Comparison of ENCODE assay signal across 8 cellular contexts in the genomic region with DNA sequence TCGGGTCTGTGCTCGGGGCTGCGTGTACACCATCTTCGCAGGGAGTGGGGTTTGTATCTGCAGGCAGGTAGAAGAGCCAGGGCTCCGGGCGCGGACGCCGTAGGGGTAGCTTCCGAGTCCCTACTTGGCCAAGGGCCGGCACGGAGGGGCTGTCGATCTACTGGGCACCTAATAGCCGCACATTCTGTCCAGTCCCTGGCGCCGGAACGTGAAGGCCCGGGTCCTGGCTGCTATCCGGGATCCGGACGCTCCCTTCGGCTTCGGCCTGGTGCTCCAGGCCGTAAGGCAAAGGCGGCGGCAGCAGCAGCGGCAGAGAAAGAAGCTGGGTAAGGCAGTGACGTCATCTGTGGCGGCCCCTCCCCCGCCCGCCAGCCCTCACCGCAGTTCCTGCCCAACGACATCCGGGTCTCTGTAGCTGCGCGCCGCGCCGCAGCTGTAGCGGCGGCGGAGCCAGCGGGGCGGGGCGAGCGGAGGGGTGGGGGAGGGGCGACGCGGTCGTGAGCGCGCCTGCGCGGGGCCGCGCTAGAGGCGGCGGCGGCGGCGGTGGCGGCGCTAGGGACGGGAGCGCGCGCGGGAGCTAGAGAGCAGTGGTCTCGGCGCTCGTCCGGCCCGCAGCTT. TPM values are rescaled to one million over a fixed set of nuclear protein-coding genes. Genes with fewer than 3 reads are reported as not detected.
DNase-seq lines count a peak whose midpoint lies in the region; ATAC-seq and TF ChIP-seq lines count a peak whose summit lies in the region.

PPM1A (plus strand) TSS at position 525 of the 618 bp plus-strand sequence. CDS start 33,483 bp downstream, outside the sequence.

- peak; percentile 54 for ATAC-seq in HG03457 (IDR thresholded peaks at IDR 0.05; ENCODE audit: unreplicated experiment)

- peak within 1 kb of the TSS; percentile 100 for H3K27ac ChIP-seq in colonic mucosa
- H3K27ac ChIP-seq in layer of hippocampus (ENCODE audit: low read depth, low read length), result peak within 1 kb of the TSS; percentile 98

- H3K4me3 ChIP-seq in BE2C (ENCODE audit: low read depth, low read length) (peak within 1 kb of the TSS; percentile 88), colonic mucosa (peak within 1 kb of the TSS; percentile 76)

- peak; percentile 97 for DNase-seq in BE2C
- peak; percentile 80 for DNase-seq in GM19240 (ENCODE audit: insufficient read length, low spot score)
- DNase-seq in NCI-H526 (lab: John Stamatoyannopoulos, UW), result peak; percentile 81 to 97
- peak; percentile 96 for DNase-seq in activated CD4-positive, alpha-beta T cell treated with anti-CD3 and anti-CD28 coated beads for 48 hours
- DNase-seq in colonic mucosa, result peak; percentile 94
- peak; percentile 83 to 95 (median 90) for DNase-seq in stimulated activated CD4-positive, alpha-beta T cell treated with anti-CD3 and anti-CD28 coated beads, Interleukin-1b, Interleukin-23, amount 100 ng/mL, for 24 hours (ENCODE audit: low read depth in 4 of 4, low spot score in 1 of 4)

- H3K4me1 ChIP-seq in BE2C (peaks cover 3% of the 10 kb centered on the region; the same call in 1 of the 2 replicates), colonic mucosa (no peaks in the 10 kb centered on the region)

- peak within 1 kb of the TSS; percentile 98 to 100 for H3K9ac ChIP-seq in colonic mucosa (ENCODE audit: low read depth in 2 of 2, low read length in 2 of 2)

- no peak for TF ChIP-seq CTCF in BE2C (IDR thresholded peaks at IDR 0.05; ENCODE audit: low read depth, low read length)
- TF ChIP-seq CTCF in colonic mucosa (IDR thresholded peaks at IDR 0.05), result no peak

- intact Hi-C loops in colonic mucosa (cut with DNase I), result no loop called here

- no peaks in the 10 kb centered on the region for H3K27me3 ChIP-seq in BE2C
- H3K27me3 ChIP-seq in colonic mucosa, result no peaks in the 10 kb centered on the region
- no peaks in the 10 kb centered on the region for H3K27me3 ChIP-seq in layer of hippocampus (ENCODE audit: control insufficient read depth, insufficient read depth, low read length)

- H3K9me3 ChIP-seq in BE2C (no peaks in the 10 kb centered on the region), colonic mucosa (no peaks in the 10 kb centered on the region)

- H3K36me3 ChIP-seq in BE2C, result no peaks in the 10 kb centered on the region
- H3K36me3 ChIP-seq in colonic mucosa, result no peaks in the 10 kb centered on the region

RNA-seq across cellular contexts. Expression of gene PPM1A, which starts in this region (rescaled TPM):
- 41.4 TPM for polyA plus RNA-seq in BE2C (2012; ENCODE audit: insufficient read depth, insufficient read length, low read depth)
- total RNA-seq in colonic mucosa, result 100 to 1,000 TPM in 1 of 2 donors, 10 to 100 TPM in 1; 63.0 to 126 TPM

Comparison
In these comparisons a context has a peak if more than half of its experiments do, and no peak if none do; other contexts are left out.
1. Peak in every context shown above with its lines: DNase-seq, ATAC-seq, H3K4me3 ChIP-seq and H3K27ac ChIP-seq.